1 cellular context compared by ENCODE assay signal in genomic region chr21:43909736-43910455, GRCh38.
TF ChIP-seq lines count a peak whose summit lies in the region.

No MANE protein-coding gene starts in this region.

TF ChIP-seq in GM23338, 12 proteins besides CTCF, POLR2A, EP300 and RAD21:
- TF ChIP-seq, protein P1, sequence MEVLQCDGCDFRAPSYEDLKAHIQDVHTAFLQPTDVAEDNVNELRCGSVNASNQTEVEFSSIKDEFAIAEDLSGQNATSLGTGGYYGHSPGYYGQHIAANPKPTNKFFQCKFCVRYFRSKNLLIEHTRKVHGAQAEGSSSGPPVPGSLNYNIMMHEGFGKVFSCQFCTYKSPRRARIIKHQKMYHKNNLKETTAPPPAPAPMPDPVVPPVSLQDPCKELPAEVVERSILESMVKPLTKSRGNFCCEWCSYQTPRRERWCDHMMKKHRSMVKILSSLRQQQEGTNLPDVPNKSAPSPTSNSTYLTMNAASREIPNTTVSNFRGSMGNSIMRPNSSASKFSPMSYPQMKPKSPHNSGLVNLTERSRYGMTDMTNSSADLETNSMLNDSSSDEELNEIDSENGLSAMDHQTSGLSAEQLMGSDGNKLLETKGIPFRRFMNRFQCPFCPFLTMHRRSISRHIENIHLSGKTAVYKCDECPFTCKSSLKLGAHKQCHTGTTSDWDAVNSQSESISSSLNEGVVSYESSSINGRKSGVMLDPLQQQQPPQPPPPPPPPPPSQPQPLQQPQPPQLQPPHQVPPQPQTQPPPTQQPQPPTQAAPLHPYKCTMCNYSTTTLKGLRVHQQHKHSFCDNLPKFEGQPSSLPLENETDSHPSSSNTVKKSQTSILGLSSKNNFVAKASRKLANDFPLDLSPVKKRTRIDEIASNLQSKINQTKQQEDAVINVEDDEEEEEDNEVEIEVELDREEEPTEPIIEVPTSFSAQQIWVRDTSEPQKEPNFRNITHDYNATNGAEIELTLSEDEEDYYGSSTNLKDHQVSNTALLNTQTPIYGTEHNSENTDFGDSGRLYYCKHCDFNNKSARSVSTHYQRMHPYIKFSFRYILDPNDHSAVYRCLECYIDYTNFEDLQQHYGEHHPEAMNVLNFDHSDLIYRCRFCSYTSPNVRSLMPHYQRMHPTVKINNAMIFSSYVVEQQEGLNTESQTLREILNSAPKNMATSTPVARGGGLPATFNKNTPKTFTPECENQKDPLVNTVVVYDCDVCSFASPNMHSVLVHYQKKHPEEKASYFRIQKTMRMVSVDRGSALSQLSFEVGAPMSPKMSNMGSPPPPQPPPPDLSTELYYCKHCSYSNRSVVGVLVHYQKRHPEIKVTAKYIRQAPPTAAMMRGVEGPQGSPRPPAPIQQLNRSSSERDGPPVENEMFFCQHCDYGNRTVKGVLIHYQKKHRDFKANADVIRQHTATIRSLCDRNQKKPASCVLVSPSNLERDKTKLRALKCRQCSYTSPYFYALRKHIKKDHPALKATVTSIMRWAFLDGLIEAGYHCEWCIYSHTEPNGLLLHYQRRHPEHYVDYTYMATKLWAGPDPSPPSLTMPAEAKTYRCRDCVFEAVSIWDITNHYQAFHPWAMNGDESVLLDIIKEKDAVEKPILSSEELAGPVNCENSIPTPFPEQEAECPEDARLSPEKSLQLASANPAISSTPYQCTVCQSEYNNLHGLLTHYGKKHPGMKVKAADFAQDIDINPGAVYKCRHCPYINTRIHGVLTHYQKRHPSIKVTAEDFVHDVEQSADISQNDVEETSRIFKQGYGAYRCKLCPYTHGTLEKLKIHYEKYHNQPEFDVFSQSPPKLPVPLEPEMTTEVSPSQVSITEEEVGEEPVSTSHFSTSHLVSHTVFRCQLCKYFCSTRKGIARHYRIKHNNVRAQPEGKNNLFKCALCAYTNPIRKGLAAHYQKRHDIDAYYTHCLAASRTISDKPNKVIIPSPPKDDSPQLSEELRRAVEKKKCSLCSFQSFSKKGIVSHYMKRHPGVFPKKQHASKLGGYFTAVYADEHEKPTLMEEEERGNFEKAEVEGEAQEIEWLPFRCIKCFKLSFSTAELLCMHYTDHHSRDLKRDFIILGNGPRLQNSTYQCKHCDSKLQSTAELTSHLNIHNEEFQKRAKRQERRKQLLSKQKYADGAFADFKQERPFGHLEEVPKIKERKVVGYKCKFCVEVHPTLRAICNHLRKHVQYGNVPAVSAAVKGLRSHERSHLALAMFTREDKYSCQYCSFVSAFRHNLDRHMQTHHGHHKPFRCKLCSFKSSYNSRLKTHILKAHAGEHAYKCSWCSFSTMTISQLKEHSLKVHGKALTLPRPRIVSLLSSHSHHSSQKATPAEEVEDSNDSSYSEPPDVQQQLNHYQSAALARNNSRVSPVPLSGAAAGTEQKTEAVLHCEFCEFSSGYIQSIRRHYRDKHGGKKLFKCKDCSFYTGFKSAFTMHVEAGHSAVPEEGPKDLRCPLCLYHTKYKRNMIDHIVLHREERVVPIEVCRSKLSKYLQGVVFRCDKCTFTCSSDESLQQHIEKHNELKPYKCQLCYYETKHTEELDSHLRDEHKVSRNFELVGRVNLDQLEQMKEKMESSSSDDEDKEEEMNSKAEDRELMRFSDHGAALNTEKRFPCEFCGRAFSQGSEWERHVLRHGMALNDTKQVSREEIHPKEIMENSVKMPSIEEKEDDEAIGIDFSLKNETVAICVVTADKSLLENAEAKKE (CRISPR knock-in tag; IDR thresholded peaks at IDR 0.05), result no peak
- TF ChIP-seq CREB1 (CRISPR knock-in tag; IDR thresholded peaks at IDR 0.05; ENCODE audit: low read depth) (no peak), POLR2AphosphoS5 (IDR thresholded peaks at IDR 0.05; ENCODE audit: low read depth) (no peak), REST (IDR thresholded peaks at IDR 0.05; ENCODE audit: unreplicated experiment) (no peak), ZNF114 (CRISPR knock-in tag; IDR thresholded peaks at IDR 0.05) (no peak), EZH2 (IDR thresholded peaks at IDR 0.05; ENCODE audit: low read depth, unreplicated experiment) (no peak), JUNB (IDR thresholded peaks at IDR 0.05; ENCODE audit: unreplicated experiment) (no peak), NANOG (IDR thresholded peaks at IDR 0.05; ENCODE audit: borderline replicate concordance) (no peak)
